23 cellular contexts compared by ENCODE assay signal in the genomic region with DNA sequence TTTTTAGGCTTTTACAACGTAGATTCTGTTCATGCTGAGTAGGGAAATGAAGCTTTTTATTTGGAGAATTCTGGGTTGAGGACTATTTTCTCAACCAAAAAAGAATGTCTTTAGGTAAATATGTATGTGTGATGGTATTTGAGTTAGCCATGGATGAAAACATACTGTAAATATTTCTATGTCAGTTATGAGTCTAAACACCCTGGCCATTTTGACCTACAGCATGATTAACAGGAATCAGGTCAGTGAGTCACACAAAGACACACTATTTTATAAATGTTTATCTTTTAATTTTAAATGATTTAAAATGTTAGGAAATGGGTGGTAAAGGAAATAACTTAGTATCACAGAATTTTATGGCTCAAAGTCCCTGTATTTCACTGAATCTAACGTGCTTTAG.
"Had no signal": no experiment of that assay in that cellular context is flagged by ENCODE, and none has a peak within 500 bp of the region (broad histone marks: within the 10 kb centered on the region; RNA-seq: fewer than 3 reads in every experiment).

No MANE protein-coding gene starts in this region.

- H3K9me3 Mint-ChIP-seq: activated T-cell treated with anti-CD3 and anti-CD28 coated beads, Interleukin-2, amount 50 U/mL, for 24 hours; activated T-helper 17 cell treated with anti-CD3 and anti-CD28 coated beads, Interleukin-2, amount 50 U/mL, for 72 hours had no signal

- H3K36me3 ChIP-seq: left ventricle myocardium inferior, spleen, uterus had no signal

- FAIRE-seq: frontal cortex had no signal

- H3K4me3 ChIP-seq: left ventricle myocardium inferior, mucosa of descending colon, spleen, testis, uterus had no signal

- H3K27me3 Mint-ChIP-seq: activated T-cell treated with anti-CD3 and anti-CD28 coated beads, Interleukin-2, amount 50 U/mL, for 24 hours; activated T-helper 17 cell treated with anti-CD3 and anti-CD28 coated beads, Interleukin-2, amount 50 U/mL, for 72 hours; progenitor cell of endocrine pancreas had no signal

- H3K4me3 Mint-ChIP-seq: activated T-cell treated with anti-CD3 and anti-CD28 coated beads, Interleukin-2, amount 50 U/mL, for 24 hours; activated T-helper 17 cell treated with anti-CD3 and anti-CD28 coated beads, Interleukin-2, amount 50 U/mL, for 72 hours; neural crest cell had no signal

- H3K36me3 Mint-ChIP-seq: activated naive CD4-positive, alpha-beta T cell treated with anti-CD3 and anti-CD28 coated beads, Interleukin-2, amount 50 U/mL, for 72 hours had no signal

- H3K27me3 ChIP-seq: spleen, testis, uterus had no signal

- H3K4me1 ChIP-seq: left ventricle myocardium inferior, spleen, testis, uterus had no signal

- H3K27ac ChIP-seq: left ventricle myocardium inferior, spleen, testis, uterus had no signal

- DNase-seq: activated CD4-positive, alpha-beta T cell treated with anti-CD3 and anti-CD28 coated beads for 1 hour; activated T-cell treated with anti-CD3 and anti-CD28 coated beads, Interleukin-2, amount 50 U/mL, for 24 hours; amniotic stem cell; cerebellar nuclear complex; effector CD8-positive, alpha-beta T cell; glutamatergic neuron; hippocampal formation; left ventricle myocardium inferior; mesendoderm; mucosa of descending colon; retina; spleen; stimulated activated CD4-positive, alpha-beta T cell treated with anti-CD3 and anti-CD28 coated beads, Interleukin-4, amount 100 ng/mL, for 1 hour; stimulated activated naive CD4-positive, alpha-beta T cell; T-helper 1 cell; T-helper 9 cell; testis; uterus had no signal

- H3K9me3 ChIP-seq: left ventricle myocardium inferior, mucosa of descending colon, spleen, testis, uterus had no signal

- H3K27ac Mint-ChIP-seq: activated naive CD4-positive, alpha-beta T cell treated with anti-CD3 and anti-CD28 coated beads, Interleukin-2, amount 50 U/mL, for 72 hours; activated T-cell treated with anti-CD3 and anti-CD28 coated beads, Interleukin-2, amount 50 U/mL, for 24 hours; activated T-helper 17 cell treated with anti-CD3 and anti-CD28 coated beads, Interleukin-2, amount 50 U/mL, for 72 hours; progenitor cell of endocrine pancreas had no signal

- H3K4me1 Mint-ChIP-seq: activated T-helper 17 cell treated with anti-CD3 and anti-CD28 coated beads, Interleukin-2, amount 50 U/mL, for 72 hours had no signal
